8 cellular contexts compared by ENCODE assay signal in genomic region chr9:129752915-129753724, GRCh38. TPM values are rescaled to one million over a fixed set of nuclear protein-coding genes. Genes with fewer than 3 reads are reported as not detected.
DNase-seq lines count a peak whose midpoint lies in the region; ATAC-seq and TF ChIP-seq lines count a peak whose summit lies in the region.

TSS of gene PTGES (minus strand) at chr9:129753042. CDS start at chr9:129753012, 30 bp downstream.

- DNase-seq in GM12865 (ENCODE audit: low read depth) (peak; percentile 43), NCI-H774 (lab: John Stamatoyannopoulos, UW) (peak; percentile 14), fibroblast of mammary gland (ENCODE audit: low read depth) (peak; percentile 77), neural crest cell (ENCODE audit: low read depth, low spot score) (peak; percentile 65), globus pallidus (ENCODE audit: low spot score) (no peak)
- peak; percentile 50 to 68 for DNase-seq in activated T-cell treated with anti-CD3 and anti-CD28 coated beads, Interleukin-2, amount 50 U/mL, for 48 hours

- no peaks in the 10 kb centered on the region for H3K36me3 Mint-ChIP-seq in neural crest cell (ENCODE audit: low read depth)

- no peak for ATAC-seq in GM18870 (IDR thresholded peaks at IDR 0.05; ENCODE audit: unreplicated experiment)

- H3K4me3 ChIP-seq in GM12865 (ENCODE audit: low read depth, low read length) (no peak within 1 kb of the TSS), fibroblast of mammary gland (ENCODE audit: control insufficient read depth, low read depth, low read length) (peak within 1 kb of the TSS; percentile 51)

- no peak within 1 kb of the TSS for H3K4me3 Mint-ChIP-seq in neural crest cell

- H3K27ac Mint-ChIP-seq in neural crest cell (ENCODE audit: unreplicated experiment): peak within 1 kb of the TSS; percentile 27

- no peaks in the 10 kb centered on the region for H3K27me3 Mint-ChIP-seq in neural crest cell (ENCODE audit: low read depth)

- peaks cover 16% of the 10 kb centered on the region for H3K4me1 Mint-ChIP-seq in neural crest cell

- TF ChIP-seq CTCF in GM12865 (IDR thresholded peaks at IDR 0.05; ENCODE audit: insufficient read depth, low read depth, low read length, missing control alignments) (no peak), fibroblast of mammary gland (conservative IDR thresholded peaks at IDR 0.05; ENCODE audit: control insufficient read depth, insufficient read depth, low read depth, low read length) (no peak), neural crest cell (conservative IDR thresholded peaks at IDR 0.05) (no peak), subcutaneous adipose tissue (IDR thresholded peaks at IDR 0.05; ENCODE audit: low read depth) (no peak)

- no peaks in the 10 kb centered on the region for H3K9me3 Mint-ChIP-seq in neural crest cell

RNA-seq across cellular contexts. Expression of gene PTGES, which starts in this region (rescaled TPM):
- total RNA-seq in neural crest cell: 1.1 and 1.2 TPM in 2 replicates
- 10 to 100 TPM; 12.8 to 34.5 (median 20.6) TPM for total RNA-seq in subcutaneous adipose tissue
